ENCODE assay signal across 23 cellular contexts in genomic region chr16:81143921-81144471, GRCh38. TPM values are rescaled to one million over a fixed set of nuclear protein-coding genes. Genes with fewer than 3 reads are reported as not detected.
DNase-seq lines count a peak whose midpoint lies in the region; ATAC-seq, FAIRE-seq and TF ChIP-seq lines count a peak whose summit lies in the region.
"Had no signal": no experiment of that assay in that cellular context is flagged by ENCODE, and none has a peak within 500 bp of the region (broad histone marks: within the 10 kb centered on the region; RNA-seq: fewer than 3 reads in every experiment).

No MANE protein-coding gene starts in this region.

- CTCF ChIA-PET in Caco-2 (lab: Charles Lee): interaction anchor here (0.7 to 1.1 kb wide), 4 partner anchors 17 to 55 kb away, joined by 4 read pairs; no protein-coding TSS in a partner anchor
- CTCF ChIA-PET in K562 (lab: Yijun Ruan, JAX; ENCODE audit: low intra/inter-chr PET ratio): no interaction called here

- H3K27ac Mint-ChIP-seq in Caco-2 (ENCODE audit: unreplicated experiment): peak overlapping the region; percentile 1

- H3K79me2 ChIP-seq in K562 (ENCODE audit: control insufficient read depth, insufficient read depth, low read length): no peaks in the 10 kb centered on the region
- H3K79me2 ChIP-seq: parathyroid adenoma had no signal

- no peak for TF ChIP-seq POLR2A in K562 (conservative IDR thresholded peaks at IDR 0.05)
- TF ChIP-seq POLR2A in GM12891 (IDR thresholded peaks at IDR 0.05; ENCODE audit: low read depth, low read length): no peak

- TF ChIP-seq EP300 in K562 (IDR thresholded peaks at IDR 0.05; ENCODE audit: low read length): no peak

- peak overlapping the region; percentile 40 for H3K4me3 Mint-ChIP-seq in Caco-2 (ENCODE audit: unreplicated experiment)
- H3K4me3 Mint-ChIP-seq: CD14-positive monocyte, nephron progenitor cell had no signal

- H3K36me3 ChIP-seq in Caco-2 (ENCODE audit: control insufficient read depth, insufficient read depth, low read length) (no peaks in the 10 kb centered on the region), K562 (ENCODE audit: control insufficient read depth, insufficient read depth, low read length) (no peaks in the 10 kb centered on the region), left lung (no peaks in the 10 kb centered on the region)
- H3K36me3 ChIP-seq: colonic mucosa, sigmoid colon, uterus had no signal

- no peaks in the 10 kb centered on the region for H3K9me3 Mint-ChIP-seq in Caco-2 (ENCODE audit: unreplicated experiment)
- H3K9me3 Mint-ChIP-seq: nephron progenitor cell had no signal

- in situ Hi-C loops in K562 (cut with MboI): no loop called here
- in situ Hi-C loops in ACHN (cut with HindIII; ENCODE audit: low pct_ligation_motif_present, low pct_unique_long_range_greater_than_20kb, low sequenced_read_pairs): no loop called here

- intact Hi-C loops in Caco-2 (cut with micrococcal nuclease; ENCODE audit: unreplicated experiment) (loop anchor here (5.0 kb wide), 2 partner anchors 47 to 67 kb away; partner anchors contain the start of genes C16orf46 and GCSH), K562 (cut with micrococcal nuclease) (no loop called here), left lung (cut with DNase I) (no loop called here)

- 3% methylated on average over 4 of the region's 4 CpGs for WGBS in K562 (ENCODE audit: insufficient coverage, low coverage, missing lambda C conversion rate)

- H3K9ac ChIP-seq in K562 (ENCODE audit: insufficient read depth in 1 of 2, low read depth in 2 of 2, low read length in 2 of 2): no peak overlapping the region
- H3K9ac ChIP-seq: parathyroid adenoma had no signal

- H3K4me1 ChIP-seq in Caco-2 (peaks cover 33% of the 10 kb centered on the region), K562 (replicated peaks in 1 of 2; ENCODE audit: control insufficient read depth in 2 of 2, insufficient read depth in 2 of 2, low read length in 2 of 2) (peaks cover 0 to 10% of the 10 kb centered on the region in 2 experiments; a peak in 2 of 5 replicates), left lung (no peaks in the 10 kb centered on the region)
- H3K4me1 ChIP-seq: colonic mucosa, parathyroid adenoma, sigmoid colon, uterus had no signal

- H3K9me3 ChIP-seq in Caco-2 (no peaks in the 10 kb centered on the region), K562 (replicated peaks; ENCODE audit: control insufficient read depth, insufficient read depth, low read depth, low read length) (no peaks in the 10 kb centered on the region), left lung (no peaks in the 10 kb centered on the region)
- H3K9me3 ChIP-seq: colonic mucosa, sigmoid colon, uterus had no signal

- H3K27me3 ChIP-seq in Caco-2 (replicated peaks; ENCODE audit: control insufficient read depth, insufficient read depth, low read length) (no peaks in the 10 kb centered on the region), K562 (ENCODE audit: control insufficient read depth in 2 of 2, insufficient read depth in 2 of 2, low read length in 2 of 2) (peaks cover 39 to 60% of the 10 kb centered on the region in 2 experiments), left lung (peaks cover 0 to 19% of the 10 kb centered on the region in 2 donors)
- H3K27me3 ChIP-seq: colonic mucosa, sigmoid colon, uterus had no signal

- DNase-seq in Caco-2: peak; percentile 63 to 86
- peak; percentile 40 for DNase-seq in HT1080 (ENCODE audit: low read depth)
- DNase-seq in K562 (ENCODE audit: extremely low read depth in 1 of 4, low spot score in 3 of 4): no peak
- DNase-seq in left lung: no peak
- DNase-seq in ACHN: no peak
- DNase-seq in GM12891 (ENCODE audit: insufficient read length, low spot score): no peak
- DNase-seq: activated CD8-positive, alpha-beta memory T cell treated with anti-CD3 and anti-CD28 coated beads, Interleukin-2, amount 50 U/mL, for 48 hours; activated effector memory CD4-positive, alpha-beta T cell treated with Interleukin-2 at 50 U/mL for 16 hours; colonic mucosa; HCEC 1CT; Karpas-422; NCI-H1105; NCI-H2029; NCI-H2227 treated with DMSO at 0.1 percent for 48 hours; nephron progenitor cell; sigmoid colon; substantia nigra; uterus had no signal

- H3K4me3 ChIP-seq in Caco-2 (ENCODE audit: low read depth, low read length) (no peak overlapping the region), K562 (no peak overlapping the region), left lung (no peak overlapping the region)
- H3K4me3 ChIP-seq: colonic mucosa, sigmoid colon, uterus had no signal

- TF ChIP-seq RAD21 in K562 (CRISPR knock-in tag; conservative IDR thresholded peaks at IDR 0.05 in 1 of 2, IDR thresholded peaks at IDR 0.05 in 1 of 2): no peak

- H3K4me1 Mint-ChIP-seq in Caco-2 (ENCODE audit: low read depth, unreplicated experiment): peaks cover 8% of the 10 kb centered on the region
- H3K4me1 Mint-ChIP-seq: CD14-positive monocyte had no signal

- H3K36me3 Mint-ChIP-seq in Caco-2 (ENCODE audit: insufficient read depth, unreplicated experiment): peaks cover 9% of the 10 kb centered on the region
- H3K36me3 Mint-ChIP-seq: CD14-positive monocyte had no signal

- no peak for FAIRE-seq in K562 (lab: Jason Lieb, UNC)
- no peak for FAIRE-seq in GM12891 (lab: Jason Lieb, UNC)

- H3K9me1 ChIP-seq in K562 (ENCODE audit: control insufficient read depth, insufficient read depth, low read length): peaks cover 3% of the 10 kb centered on the region

- ATAC-seq in K562 (peak; percentile 46), left lung (peak; percentile 74), HG03571 (IDR thresholded peaks at IDR 0.05; ENCODE audit: unreplicated experiment) (no peak)
- no peak for ATAC-seq in activated CD4-positive, CD25-positive, alpha-beta regulatory T cell treated with anti-CD3 and anti-CD28 coated beads, Interleukin-2, amount 50 U/mL, for 24 hours

- H2AFZ ChIP-seq in K562 (ENCODE audit: low read depth, low read length): no peak overlapping the region
- H2AFZ ChIP-seq: parathyroid adenoma had no signal

- no peaks in the 10 kb centered on the region for H3K27me3 Mint-ChIP-seq in Caco-2 (ENCODE audit: insufficient read depth, unreplicated experiment)

- H3K4me2 ChIP-seq in K562 (ENCODE audit: insufficient read depth, low read length): no peak overlapping the region

- POLR2A ChIA-PET in Caco-2 (lab: Charles Lee): no interaction called here
- POLR2A ChIA-PET in K562 (lab: Yijun Ruan, JAX): interaction anchor here (0.6 kb wide), 2 partner anchors 307 to 476 kb away, joined by 3 read pairs; no protein-coding TSS in a partner anchor

- H4K20me1 ChIP-seq in K562 (replicated peaks; ENCODE audit: control insufficient read depth, insufficient read depth, low read length): 0 out of 2 replicates have a peak, but pooled peaks cover 11% of the 10 kb centered on the region

- no peak overlapping the region for H3K27ac ChIP-seq in K562 (ENCODE audit: extremely low read depth, low read depth, low read length)
- H3K27ac ChIP-seq in left lung: no peak overlapping the region
- H3K27ac ChIP-seq: colonic mucosa, parathyroid adenoma, sigmoid colon, uterus, VCaP had no signal

- TF ChIP-seq CTCF in Caco-2 (IDR thresholded peaks at IDR 0.05; ENCODE audit: insufficient read depth in 1 of 2, low read depth in 1 of 2, low read length in 1 of 2, severe bottlenecking in 1 of 2, unreplicated experiment in 1 of 2): no peak
- no peak for TF ChIP-seq CTCF in K562 (IDR thresholded peaks at IDR 0.05 in 2 of 3, conservative IDR thresholded peaks at IDR 0.05 in 1 of 3; ENCODE audit: insufficient read depth in 2 of 3, low read depth in 1 of 3, low read length in 3 of 3)
- TF ChIP-seq CTCF in left lung (IDR thresholded peaks at IDR 0.05): no peak

- BruUV-seq in Caco-2 (replicated peaks; lab: Mats Ljungman, UMichigan): no TSS peak
- no TSS peak for BruUV-seq in K562 (replicated peaks; lab: Mats Ljungman, UMichigan)

TF ChIP-seq in K562, 482 proteins besides CTCF, POLR2A, EP300 and RAD21 (continues in another document):
- TF ChIP-seq JUND (IDR thresholded peaks at IDR 0.05; ENCODE audit: borderline replicate concordance, low read depth, low read length): no peak
- TF ChIP-seq JUND (tag; IDR thresholded peaks at IDR 0.05; ENCODE audit: borderline replicate concordance, low read depth, low read length): peak; percentile 11; the same call in 1 of the 3 replicates
- no peak for TF ChIP-seq DIDO1 (tag; IDR thresholded peaks at IDR 0.05; ENCODE audit: low read depth)

TF ChIP-seq in GM12891, 5 proteins besides CTCF, POLR2A, EP300 and RAD21:
- TF ChIP-seq POLR2AphosphoS5 (IDR thresholded peaks at IDR 0.05; ENCODE audit: low read depth, low read length) (no peak), SPI1 (IDR thresholded peaks at IDR 0.05; ENCODE audit: low read depth, low read length) (no peak), TAF1 (IDR thresholded peaks at IDR 0.05; ENCODE audit: low read depth, low read length) (no peak), PAX5 (IDR thresholded peaks at IDR 0.05; ENCODE audit: insufficient read depth, low read length, severe bottlenecking) (no peak), POU2F2 (IDR thresholded peaks at IDR 0.05; ENCODE audit: low read depth, low read length) (no peak)
TF ChIP-seq in GM12891: peak in this region for 0.

RNA-seq across cellular contexts. Expression of gene GCSH, which starts 47.8 kb away (rescaled TPM):
- total RNA-seq in Caco-2 (2022) (105 and 115 TPM in 2 replicates), K562 (2014; rRNA removed) (61.0 and 69.3 TPM in 2 replicates), K562 (2014; rRNA removed; fragmentation: Illumina TruSeq; extraction: Trizol) (121 and 129 TPM in 2 replicates), K562 (2015; rRNA removed; fragmentation: Illumina TruSeq; extraction: Trizol) (108 and 119 TPM in 2 replicates), K562 (2021) (89.0 and 89.7 TPM in 2 replicates), left lung (10 to 100 TPM; 22.2 to 33.9 TPM)
- total RNA-seq in HT1080 (2014; rRNA removed; shearing (Covaris generic)): 33.0 and 47.4 TPM in 2 replicates
- polyA plus RNA-seq in HT1080 (2015; cell fraction: cytosol; rRNA removed): 47.4 and 53.2 TPM in 2 replicates
- polyA plus RNA-seq in HT1080 (2015; cell fraction: nucleus; rRNA removed): 13.6 and 15.3 TPM in 2 replicates
- total RNA-seq in K562 (2011; cell fraction: chromatin; rRNA removed; ENCODE audit: low replicate concordance): 13.7 and 40.7 TPM in 2 replicates
- total RNA-seq in K562 (2011; cell fraction: nucleolus; rRNA removed): 12.3 and 14.3 TPM in 2 replicates
- total RNA-seq in K562 (2011; cell fraction: nucleoplasm; rRNA removed): 27.1 and 44.8 TPM in 2 replicates
- polyA plus RNA-seq in K562 (2011; rRNA removed) (33.2 and 61.1 TPM in 2 replicates), K562 (2014; fragmentation: Illumina TruSeq; extraction: Trizol) (94.4 and 109 TPM in 2 replicates), K562 (2014; fragmentation: Nextera tagmentation; extraction: Ambion mirVana) (10 to 100 TPM; 35.0 to 35.2 TPM), K562 (2014; rRNA removed) (115 TPM in 2 replicates)
- polyA plus RNA-seq in K562 (2011; cell fraction: cytosol; rRNA removed): 17.5 and 17.8 TPM in 2 replicates
- polyA plus RNA-seq in K562 (2011; cell fraction: nucleus; rRNA removed): 11.1 and 13.3 TPM in 2 replicates
- polyA plus RNA-seq in K562 (2012): 42.4 and 83.6 TPM in 2 replicates
- polyA minus RNA-seq in K562 (2011; rRNA and poly(A)+ RNA removed): 18.0 and 18.4 TPM in 2 replicates
- polyA minus RNA-seq in K562 (2011; cell fraction: cytosol; rRNA and poly(A)+ RNA removed): 19.1 and 20.1 TPM in 2 replicates
- 8.9 and 13.0 TPM in 2 replicates for polyA minus RNA-seq in K562 (2011; cell fraction: nucleus; rRNA and poly(A)+ RNA removed)
- 15.0 TPM for polyA plus RNA-seq in GM12891 (2012; ENCODE audit: low read depth, missing spikeins)

Comparison
In these comparisons a context has a peak if more than half of its experiments do, and no peak if none do; other contexts are left out.
1. DNase-seq: peak in Caco-2 (2 of 2) and HT1080 (single experiment); none in K562 (0 of 4), left lung (0 of 2), ACHN (single experiment) and GM12891 (single experiment).
2. ATAC-seq: peak in K562 (single experiment) and left lung (single experiment); none in activated CD4-positive, CD25-positive, alpha-beta regulatory T cell treated with anti-CD3 and anti-CD28 coated beads, Interleukin-2, amount 50 U/mL, for 24 hours (0 of 2) and HG03571 (single experiment).